ENCODE assay signal across 6 cellular contexts in genomic region chr1:154956557-154956956, GRCh38. TPM values are rescaled to one million over a fixed set of nuclear protein-coding genes. Genes with fewer than 3 reads are reported as not detected.
DNase-seq lines count a peak whose midpoint lies in the region; ATAC-seq and TF ChIP-seq lines count a peak whose summit lies in the region.

No MANE protein-coding gene starts in this region.

- H3K4me1 ChIP-seq in A673 (ENCODE audit: insufficient read depth, low read length, poor library complexity, severe bottlenecking) = peaks cover 19% of the 10 kb centered on the region
- peaks cover 28% of the 10 kb centered on the region for H3K4me1 ChIP-seq in iPS-18a (ENCODE audit: control insufficient read depth, low read depth, low read length)

- no peak for DNase-seq in A673 (ENCODE audit: low spot score)
- no peak for DNase-seq in SK-N-MC (ENCODE audit: low read depth, low spot score)
- DNase-seq in SKM-1 (lab: John Stamatoyannopoulos, UW; ENCODE audit: unreplicated experiment) = no peak
- DNase-seq in HUDEP-2 (lab: John Stamatoyannopoulos, UW; ENCODE audit: unreplicated experiment in 76 of 76) = no peak

- H3K9ac ChIP-seq in SK-N-MC (ENCODE audit: insufficient read length) (peak overlapping the region; percentile 74), iPS-18a (ENCODE audit: low read length) (peak overlapping the region; percentile 80)

- no peaks in the 10 kb centered on the region for H3K9me3 ChIP-seq in A673 (ENCODE audit: low read depth, low read length, poor library complexity, severe bottlenecking)
- H3K9me3 ChIP-seq in SK-N-MC (ENCODE audit: low read depth, low read length) = no peaks in the 10 kb centered on the region
- H3K9me3 ChIP-seq in iPS-18a (ENCODE audit: control insufficient read depth, low read depth, low read length) = no peaks in the 10 kb centered on the region

- BruUV-seq in A673 (replicated peaks; lab: Mats Ljungman, UMichigan) = no TSS peak

- H3K36me3 ChIP-seq in A673 (ENCODE audit: insufficient read depth, low read length, poor library complexity, severe bottlenecking) (peaks cover 18% of the 10 kb centered on the region), SK-N-MC (ENCODE audit: insufficient read depth, low read length) (peaks cover 14% of the 10 kb centered on the region; the same call in 1 of the 2 replicates), iPS-18a (ENCODE audit: control insufficient read depth, low read depth, low read length) (peaks cover 6% of the 10 kb centered on the region)

- CTCF ChIA-PET in A673 (lab: Charles Lee) = interaction anchor here (0.5 to 2.0 kb wide), 4 partner anchors 14 to 135 kb away, joined by 3 to 17 read pairs (median 4); partner anchors contain the start of gene SHC1

- intact Hi-C loops in A673 (cut with micrococcal nuclease; ENCODE audit: unreplicated experiment) = no loop called here

- POLR2A ChIA-PET in A673 (lab: Charles Lee; ENCODE audit: low non-redundant PET) = no interaction called here

- H3K27ac ChIP-seq in A673 (ENCODE audit: low read depth, low read length, poor library complexity, severe bottlenecking) = peak overlapping the region; percentile 77
- H3K27ac ChIP-seq in SK-N-MC = no peak overlapping the region
- H3K27ac ChIP-seq in iPS-18a (ENCODE audit: low read length) = peak overlapping the region; percentile 6

- no peak for ATAC-seq in GM18907 (IDR thresholded peaks at IDR 0.05; ENCODE audit: unreplicated experiment)

- TF ChIP-seq CTCF in A673 (conservative IDR thresholded peaks at IDR 0.05; ENCODE audit: low read depth, low read length) = no peak

- no peaks in the 10 kb centered on the region for H3K27me3 ChIP-seq in A673 (replicated peaks; ENCODE audit: insufficient read depth, low read depth, low read length, poor library complexity)
- H3K27me3 ChIP-seq in iPS-18a (ENCODE audit: control insufficient read depth, insufficient read depth, low read length) = no peaks in the 10 kb centered on the region

- H3K4me3 ChIP-seq in A673 (ENCODE audit: low read depth, low read length, poor library complexity, severe bottlenecking) (peak overlapping the region; percentile 51), SK-N-MC (peak overlapping the region; percentile 87), iPS-18a (ENCODE audit: low read length) (peak overlapping the region; percentile 70)

RNA-seq across cellular contexts. Expression of gene PBXIP1, which starts 0.7 kb away (rescaled TPM):
- 12.7 and 20.8 TPM in 2 replicates for total RNA-seq in A673 (2021)

RNA-seq across cellular contexts. Expression of gene PYGO2, which starts 5.0 kb away (rescaled TPM):
- 46.3 and 48.5 TPM in 2 replicates for total RNA-seq in A673 (2021)

RNA-seq across cellular contexts. Expression of gene SHC1, which starts 14.0 kb away (rescaled TPM):
- 201 and 204 TPM in 2 replicates for total RNA-seq in A673 (2021)

RNA-seq across cellular contexts. Expression of gene CKS1B, which starts 17.9 kb away (rescaled TPM):
- 291 and 295 TPM in 2 replicates for total RNA-seq in A673 (2021)

RNA-seq across cellular contexts. Expression of gene PMVK, which starts 20.0 kb away (rescaled TPM):
- total RNA-seq in A673 (2021) = 30.8 and 34.4 TPM in 2 replicates
